Comparison of ENCODE assay signal across 22 cellular contexts in the genomic region with DNA sequence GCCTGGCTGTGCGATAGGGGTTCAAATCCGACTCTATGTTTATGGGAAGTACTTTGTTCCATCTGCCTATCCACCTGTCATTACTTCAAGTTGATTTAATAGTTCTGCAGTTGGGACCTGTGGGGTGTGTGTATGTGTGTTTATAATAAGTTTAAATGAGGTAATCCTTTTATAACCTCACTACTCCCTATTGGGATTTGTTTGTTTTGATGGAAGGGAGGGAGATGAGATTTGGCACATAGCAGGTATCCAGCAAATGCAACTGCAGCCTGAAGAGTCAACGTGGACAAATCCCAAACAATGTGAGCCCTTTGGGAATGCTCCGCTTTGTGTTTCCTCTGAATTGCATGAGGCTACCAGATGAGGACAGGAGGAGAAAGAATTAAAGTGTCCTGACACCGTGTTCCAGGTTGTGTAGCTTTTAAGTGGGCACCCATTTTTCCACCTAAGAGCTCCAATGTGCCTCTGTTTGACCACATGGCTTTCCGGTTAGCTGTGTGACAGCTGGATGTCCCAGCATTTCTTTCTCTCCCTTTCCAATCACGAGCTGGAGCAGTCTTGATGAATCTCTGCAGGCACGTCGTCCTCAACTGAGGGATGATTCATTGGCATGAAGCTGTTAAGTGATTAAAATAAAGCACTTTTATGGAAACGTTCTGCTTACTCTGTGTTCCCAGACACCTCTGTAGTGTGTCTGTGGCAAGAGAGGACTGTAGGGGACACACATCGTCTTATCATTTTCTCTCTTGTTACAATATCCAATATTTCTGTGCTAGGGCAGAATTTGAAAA.
DNase-seq lines count a peak whose midpoint lies in the region; ATAC-seq, FAIRE-seq and TF ChIP-seq lines count a peak whose summit lies in the region.
"Had no signal": no experiment of that assay in that cellular context is flagged by ENCODE, and none has a peak within 500 bp of the region (broad histone marks: within the 10 kb centered on the region; RNA-seq: fewer than 3 reads in every experiment).

No MANE protein-coding gene starts in this region.

- H2BK15ac ChIP-seq in H1 (ENCODE audit: low read length) = 0 out of 2 replicates have a peak overlapping the region, but pooled peaks have one; percentile 33

- no peak overlapping the region; a peak in 1 of 7 replicates for H3K9ac ChIP-seq in H1 (replicated peaks in 1 of 4; ENCODE audit: extremely low read depth in 1 of 4, low read depth in 3 of 4, low read length in 3 of 4)
- H3K9ac ChIP-seq: BLaER1 had no signal

- ATAC-seq in GM18867 (IDR thresholded peaks at IDR 0.05; ENCODE audit: unreplicated experiment) = no peak
- ATAC-seq: activated T-cell treated with anti-CD3 and anti-CD28 coated beads, Interleukin-2, amount 50 U/mL, for 4 hours; left lung had no signal

- no peaks in the 10 kb centered on the region for H3K79me2 ChIP-seq in H1 (ENCODE audit: control insufficient read depth in 1 of 2, insufficient read depth in 2 of 2, low read length in 2 of 2)

- H2BK12ac ChIP-seq in H1 (ENCODE audit: low read depth, low read length) = peak overlapping the region; percentile 75; the same call in 1 of the 2 replicates

- H3K23ac ChIP-seq in H1 (ENCODE audit: insufficient read length) = no peak overlapping the region

- POLR2A ChIA-PET in H1 (lab: Charles Lee; ENCODE audit: partially characterized antibody) = no interaction called here

- 82% methylated on average over 11 of the region's 11 CpGs; no CpG with 5 or more reads in 1 of the 2 experiments for WGBS in H1 (ENCODE audit: extremely low coverage in 1 of 2, insufficient coverage in 1 of 2, insufficient read length in 1 of 2, insufficient replicate concordance in 2 of 2, low coverage in 1 of 2, low lambda C conversion rate in 2 of 2, missing lambda C conversion rate in 1 of 2), 2 experiments

- DNase-seq in GM03348 (ENCODE audit: low spot score) (peak; percentile 22), NCI-H345 (lab: John Stamatoyannopoulos, UW) (peak; percentile 81), H1 (ENCODE audit: low read depth in 1 of 2, low spot score in 2 of 2) (no peak), occipital lobe (lab: John Stamatoyannopoulos, UW) (peak; percentile 20), retina (no peak), NCI-H526 (lab: John Stamatoyannopoulos, UW) (no peak), iPS-NIHi11 (ENCODE audit: low spot score) (no peak)
- DNase-seq: activated CD4-positive, alpha-beta T cell treated with anti-CD3 and anti-CD28 coated beads for 1 hour; activated CD8-positive, alpha-beta memory T cell treated with anti-CD3 and anti-CD28 coated beads for 24 hours; activated naive CD4-positive, alpha-beta T cell treated with Interleukin-2 at 50 U/mL for 16 hours; activated T-cell treated with anti-CD3 and anti-CD28 coated beads, Interleukin-2, amount 50 U/mL, for 4 hours; cerebellar nuclear complex; effector CD4-positive, alpha-beta T cell; Kasumi-1; left lung; NCI-H1092; NCI-H2107; OCI-M1; SHP77 treated with DMSO at 0.1 percent for 48 hours had no signal

- TF ChIP-seq CTCF in H1 (IDR thresholded peaks at IDR 0.05; ENCODE audit: control extremely low read depth in 1 of 3, insufficient read depth in 1 of 3, low read depth in 1 of 3, low read length in 3 of 3) = no peak

- no peak overlapping the region for H3K14ac ChIP-seq in H1 (ENCODE audit: insufficient read length)

- peak overlapping the region; percentile 28 for H2BK120ac ChIP-seq in H1 (replicated peaks; ENCODE audit: low read depth, low read length)

- H3K4ac ChIP-seq in H1 (replicated peaks; ENCODE audit: insufficient read length, low read depth, low read length) = no peak overlapping the region

- no peak overlapping the region; the same call in 1 of the 2 replicates for H3K27ac ChIP-seq in H1 (ENCODE audit: low read depth, low read length)
- H3K27ac ChIP-seq: BLaER1, left lung had no signal

- no peaks in the 10 kb centered on the region for H4K20me1 ChIP-seq in H1 (replicated peaks in 1 of 2; ENCODE audit: control insufficient read depth in 1 of 2, insufficient read depth in 2 of 2, low read length in 2 of 2)
- H4K20me1 ChIP-seq: BLaER1 had no signal

- peaks cover 6 to 45% (median 37%) of the 10 kb centered on the region in 4 experiments for H3K4me1 ChIP-seq in H1 (replicated peaks in 1 of 4; ENCODE audit: control insufficient read depth in 3 of 4, insufficient read depth in 4 of 4, low read length in 3 of 4)
- H3K4me1 ChIP-seq: BLaER1, left lung had no signal

- no peak for TF ChIP-seq EP300 in H1 (IDR thresholded peaks at IDR 0.05; ENCODE audit: borderline replicate concordance in 1 of 2, low read depth in 2 of 2, low read length in 2 of 2)

- H3K9me3 ChIP-seq in H1 (ENCODE audit: insufficient read depth in 2 of 2, low read depth in 1 of 2, low read length in 1 of 2) = no peaks in the 10 kb centered on the region
- H3K9me3 ChIP-seq: BLaER1 had no signal

- no peak overlapping the region for H4K8ac ChIP-seq in H1 (ENCODE audit: extremely low read depth, insufficient read depth, low read length)

- H3K4me3 ChIP-seq in H1 (ENCODE audit: extremely low read depth in 1 of 4, insufficient read depth in 2 of 4, low read depth in 3 of 4, low read length in 4 of 4) = no peak overlapping the region
- H3K4me3 ChIP-seq: BLaER1, left lung had no signal

- FAIRE-seq in H1 (lab: Jason Lieb, UNC) = no peak
- FAIRE-seq: H54 had no signal

- CTCF ChIA-PET in H1 (lab: Charles Lee; ENCODE audit: partially characterized antibody) = interaction anchor here (0.8 to 1.4 kb wide), 3 partner anchors 74 to 288 kb away, joined by 3 read pairs; no protein-coding TSS in a partner anchor

- peak overlapping the region; percentile 79; the same call in 1 of the 2 replicates for H2BK5ac ChIP-seq in H1 (ENCODE audit: low read depth, low read length)

- H3K23me2 ChIP-seq in H1 (ENCODE audit: low read depth, low read length) = no peaks in the 10 kb centered on the region

- no peaks in the 10 kb centered on the region for H3K79me1 ChIP-seq in H1 (ENCODE audit: low read depth, low read length)

- H3K27me3 ChIP-seq in H1 (replicated peaks in 1 of 4; ENCODE audit: control insufficient read depth in 3 of 4, extremely low read depth in 1 of 4, insufficient read depth in 3 of 4, low read length in 3 of 4) = no peaks in the 10 kb centered on the region
- H3K27me3 ChIP-seq: BLaER1 had no signal

- H2AK5ac ChIP-seq in H1 (ENCODE audit: low read depth, low read length) = 0 out of 2 replicates have a peak overlapping the region, but pooled peaks have one; percentile 43

- no peak for TF ChIP-seq RAD21 in H1 (IDR thresholded peaks at IDR 0.05 in 1 of 2, conservative IDR thresholded peaks at IDR 0.05 in 1 of 2; ENCODE audit: low read depth in 2 of 2, low read length in 2 of 2)

- H4K91ac ChIP-seq in H1 (replicated peaks; ENCODE audit: insufficient read length, low read length) = peak overlapping the region; percentile 63

- H3K56ac ChIP-seq in H1 (replicated peaks; ENCODE audit: insufficient read length, low read depth, low read length) = no peak overlapping the region

- no peak overlapping the region for H2AFZ ChIP-seq in H1 (ENCODE audit: low read length)

- H3K18ac ChIP-seq in H1 (ENCODE audit: extremely low read depth, low read length) = peak overlapping the region; percentile 52; the same call in 1 of the 2 replicates

- peak overlapping the region; percentile 83 for H2BK20ac ChIP-seq in H1 (ENCODE audit: low read length)

- no peak for TF ChIP-seq POLR2A in H1 (IDR thresholded peaks at IDR 0.05; ENCODE audit: control extremely low read depth in 1 of 2, low read depth in 2 of 2, low read length in 2 of 2)

- H3K36me3 ChIP-seq in H1 (ENCODE audit: control insufficient read depth in 2 of 4, insufficient read depth in 4 of 4, low read length in 3 of 4) = no peaks in the 10 kb centered on the region; a peak in 2 of 8 replicates
- H3K36me3 ChIP-seq: BLaER1, left lung had no signal

- no peak overlapping the region for H4K5ac ChIP-seq in H1 (ENCODE audit: insufficient read length, low read depth, low read length)

- H3K4me2 ChIP-seq in H1 (ENCODE audit: insufficient read depth in 1 of 2, low read depth in 2 of 2, low read length in 2 of 2) = peak overlapping the region in 1 of 2 experiments; percentile 41; a peak in 1 of 4 replicates
- H3K4me2 ChIP-seq: BLaER1 had no signal

TF ChIP-seq in H1, 55 proteins besides CTCF, POLR2A, EP300 and RAD21:
- TF ChIP-seq FOSL1 (IDR thresholded peaks at IDR 0.05; ENCODE audit: insufficient read depth, low read depth, low read length) = no peak
- TF ChIP-seq POU5F1 (IDR thresholded peaks at IDR 0.05; ENCODE audit: low read depth, low read length) = no peak
- TF ChIP-seq KDM5A (IDR thresholded peaks at IDR 0.05; ENCODE audit: low read length) = no peak

Comparison
In these comparisons a context has a peak if more than half of its experiments do, and no peak if none do; other contexts are left out.
1. DNase-seq: peak in GM03348 (single experiment), NCI-H345 (single experiment) and occipital lobe (single experiment); none in H1 (0 of 2), retina (single experiment), NCI-H526 (0 of 2) and iPS-NIHi11 (single experiment).